8 cellular contexts compared by ENCODE assay signal in the genomic region with DNA sequence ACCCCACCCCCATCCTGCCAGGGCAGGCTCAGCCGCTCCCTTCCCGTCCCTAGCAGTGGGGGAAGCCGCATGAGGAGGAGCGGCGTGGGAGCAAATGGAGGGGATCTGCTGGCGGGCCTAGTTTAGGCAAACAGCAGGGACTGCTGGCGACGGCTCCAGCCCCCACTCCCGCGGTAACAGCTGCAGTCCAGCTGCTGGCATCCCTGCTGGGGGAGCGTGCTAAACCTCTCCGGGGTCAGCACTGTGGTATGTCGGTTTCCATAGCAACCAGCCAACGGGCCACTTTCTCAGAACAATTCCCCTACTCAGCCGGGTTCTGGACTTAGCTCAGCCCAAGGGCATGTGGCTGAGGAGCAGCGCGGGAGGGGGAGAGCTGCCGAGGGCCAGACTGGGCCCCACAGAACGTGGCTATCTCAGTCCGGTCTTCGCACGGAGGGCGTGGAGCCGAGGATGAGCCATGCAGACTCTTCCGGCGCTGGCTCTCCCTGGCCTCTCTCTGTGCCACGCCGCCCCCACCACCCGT.
DNase-seq lines count a peak whose midpoint lies in the region; ATAC-seq, FAIRE-seq and TF ChIP-seq lines count a peak whose summit lies in the region.

No MANE protein-coding gene starts in this region.

- H3K27me3 ChIP-seq in small intestine (ENCODE audit: control insufficient read depth in 2 of 2, insufficient read depth in 2 of 2, low read length in 2 of 2) (peaks cover 0 to 4% of the 10 kb centered on the region in 2 donors), BE2C (peaks cover 48% of the 10 kb centered on the region)

- H3K36me3 ChIP-seq in small intestine (ENCODE audit: control insufficient read depth in 2 of 2, insufficient read depth in 2 of 2, low read length in 2 of 2) (no peaks in the 10 kb centered on the region), BE2C (no peaks in the 10 kb centered on the region)

- ATAC-seq in GM18909 (IDR thresholded peaks at IDR 0.05; ENCODE audit: poor library complexity, unreplicated experiment) = no peak
- no peak for ATAC-seq in GM21825 (IDR thresholded peaks at IDR 0.05; ENCODE audit: unreplicated experiment)

- no peak for FAIRE-seq in small intestine (lab: Jason Lieb, UNC)

- peaks cover 88% of the 10 kb centered on the region for H3K4me1 Mint-ChIP-seq in nephron

- H3K9me3 ChIP-seq in small intestine (ENCODE audit: control insufficient read depth, low read depth) (no peaks in the 10 kb centered on the region), BE2C (no peaks in the 10 kb centered on the region)

- H3K9me3 Mint-ChIP-seq in nephron = no peaks in the 10 kb centered on the region

- DNase-seq in AG08396 (ENCODE audit: low spot score) (peak; percentile 91), NCI-H2227 treated with DMSO at 0.1 percent for 48 hours (lab: John Stamatoyannopoulos, UW) (peak; percentile 61), fibroblast of villous mesenchyme (ENCODE audit: low read depth) (peak; percentile 100), small intestine (no peak), BE2C (no peak)

- no peaks in the 10 kb centered on the region for H3K36me3 Mint-ChIP-seq in nephron (ENCODE audit: low read depth)

- H3K4me3 ChIP-seq in fibroblast of villous mesenchyme (ENCODE audit: low read depth, low read length) (no peak overlapping the region), small intestine (ENCODE audit: low read depth in 1 of 2, low read length in 2 of 2) (no peak overlapping the region), BE2C (ENCODE audit: low read depth, low read length) (no peak overlapping the region)

- H3K27ac Mint-ChIP-seq in nephron = peak overlapping the region; percentile 95 to 99 (median 97)

- peaks cover 5% of the 10 kb centered on the region for H3K27me3 Mint-ChIP-seq in nephron (ENCODE audit: low read depth)

- TF ChIP-seq CTCF in fibroblast of villous mesenchyme (IDR thresholded peaks at IDR 0.05; ENCODE audit: insufficient read depth, low read depth, low read length) = no peak
- no peak for TF ChIP-seq CTCF in nephron (IDR thresholded peaks at IDR 0.05; ENCODE audit: unreplicated experiment in 3 of 3)
- no peak for TF ChIP-seq CTCF in BE2C (IDR thresholded peaks at IDR 0.05; ENCODE audit: low read depth, low read length)

- H3K27ac ChIP-seq in small intestine (ENCODE audit: low read depth in 1 of 2, low read length in 1 of 2) = peak overlapping the region in 1 of 2 donors; percentile 73

- peak overlapping the region; percentile 53 to 67 (median 53) for H3K4me3 Mint-ChIP-seq in nephron

- 3 to 8% (median 8%) methylated on average over 29 of the region's 29 CpGs for WGBS in small intestine, 3 donors

- H3K4me1 ChIP-seq in small intestine (ENCODE audit: control insufficient read depth in 2 of 2, insufficient read depth in 1 of 2, low read depth in 1 of 2, low read length in 1 of 2) = no peaks in the 10 kb centered on the region
- no peaks in the 10 kb centered on the region for H3K4me1 ChIP-seq in BE2C

Comparison
In these comparisons a context has a peak if more than half of its experiments do, and no peak if none do; other contexts are left out.
1. DNase-seq: peak in AG08396 (single experiment), NCI-H2227 treated with DMSO at 0.1 percent for 48 hours (single experiment) and fibroblast of villous mesenchyme (single experiment); none in small intestine (single experiment) and BE2C (single experiment).